Comparison of ENCODE assay signal across 22 cellular contexts in genomic region chr5:18112066-18112465, GRCh38.
A peak's percentile ranks its signal among the peaks of the same experiment; 100 is the strongest.
DNase-seq lines count a peak whose midpoint lies in the region; ATAC-seq, FAIRE-seq and TF ChIP-seq lines count a peak whose summit lies in the region.
"Had no signal": no experiment of that assay in that cellular context is flagged by ENCODE, and none has a peak within 500 bp of the region (broad histone marks: within the 10 kb centered on the region; RNA-seq: fewer than 3 reads in every experiment).

No MANE protein-coding gene starts in this region.

- no peaks in the 10 kb centered on the region for H3K9me2 ChIP-seq in PC-9 (ENCODE audit: insufficient read depth)
- no peaks in the 10 kb centered on the region for H3K9me2 ChIP-seq in neural cell (ENCODE audit: insufficient read depth, low read length)

- BruUV-seq in PC-9 (replicated peaks; lab: Mats Ljungman, UMichigan) = no TSS peak

- H3K4me2 ChIP-seq in A549 = peak overlapping the region; percentile 37
- H3K4me2 ChIP-seq in PC-9 = peak overlapping the region; percentile 51
- H3K4me2 ChIP-seq in neural cell (ENCODE audit: low read length) = no peak overlapping the region
- H3K4me2 ChIP-seq: BLaER1 had no signal

- H3K79me2 ChIP-seq in PC-9 (ENCODE audit: low read depth) = no peaks in the 10 kb centered on the region
- no peaks in the 10 kb centered on the region for H3K79me2 ChIP-seq in neural cell (replicated peaks; ENCODE audit: insufficient read depth, low read length)

- H3K36me3 ChIP-seq in PC-9 (ENCODE audit: low read depth) = no peaks in the 10 kb centered on the region
- no peaks in the 10 kb centered on the region for H3K36me3 ChIP-seq in neural cell (ENCODE audit: insufficient read depth, low read length)
- no peaks in the 10 kb centered on the region for H3K36me3 ChIP-seq in colonic mucosa
- H3K36me3 ChIP-seq: BE2C, BLaER1 had no signal

- no peak overlapping the region for H3K27ac Mint-ChIP-seq in HFFc6
- H3K27ac Mint-ChIP-seq: CD14-positive monocyte; CD4-positive, CD25-positive, alpha-beta regulatory T cell; CD8-positive, alpha-beta T cell had no signal

- peaks cover 21% of the 10 kb centered on the region; the same call in 1 of the 2 replicates for H3K27me3 ChIP-seq in PC-9 (ENCODE audit: insufficient read depth, low read depth)
- no peaks in the 10 kb centered on the region for H3K27me3 ChIP-seq in neural cell (ENCODE audit: insufficient read depth, low read depth, low read length)
- H3K27me3 ChIP-seq in colonic mucosa = no peaks in the 10 kb centered on the region
- H3K27me3 ChIP-seq: BLaER1 had no signal

- peak overlapping the region; percentile 15 for H3K9ac ChIP-seq in neural cell (ENCODE audit: low read length)
- H3K9ac ChIP-seq in colonic mucosa (ENCODE audit: low read depth in 2 of 2, low read length in 2 of 2) = no peak overlapping the region
- H3K9ac ChIP-seq: BLaER1 had no signal

- intact Hi-C loops in PC-9 (cut with micrococcal nuclease; ENCODE audit: unreplicated experiment) (loop anchor here (5.0 kb wide), 1 partner anchor 895 kb away; the partner anchor contains the start of gene BASP1), colonic mucosa (cut with DNase I) (no loop called here)

- no peaks in the 10 kb centered on the region for H3K4me1 Mint-ChIP-seq in HFFc6 (ENCODE audit: low read depth)
- H3K4me1 Mint-ChIP-seq: CD4-positive, CD25-positive, alpha-beta regulatory T cell had no signal

- H3K9me3 Mint-ChIP-seq in HFFc6 = peaks cover 9% of the 10 kb centered on the region

- H4K20me1 ChIP-seq in PC-9 (ENCODE audit: insufficient read depth) (no peaks in the 10 kb centered on the region), neural cell (ENCODE audit: insufficient read depth) (no peaks in the 10 kb centered on the region)
- H4K20me1 ChIP-seq: BLaER1 had no signal

- no peak for FAIRE-seq in A549 (lab: Jason Lieb, UNC)
- FAIRE-seq: D721Med, G401.6, GM12891, GM19239 had no signal

- POLR2A ChIA-PET in A549 (lab: Yijun Ruan, JAX) (no interaction called here), PC-9 (lab: Charles Lee; ENCODE audit: unreplicated experiment) (no interaction called here)

- TF ChIP-seq EP300 in A549 (IDR thresholded peaks at IDR 0.05) = no peak
- peak; percentile 88 for TF ChIP-seq EP300 in neural cell (conservative IDR thresholded peaks at IDR 0.05; ENCODE audit: poor library complexity, severe bottlenecking)

- H3K4me1 ChIP-seq in A549 (peaks cover 23% of the 10 kb centered on the region), PC-9 (replicated peaks; ENCODE audit: insufficient read depth) (no peaks in the 10 kb centered on the region), colonic mucosa (no peaks in the 10 kb centered on the region)
- H3K4me1 ChIP-seq: BE2C, BLaER1, Caco-2 had no signal

- CTCF ChIA-PET in A549 (lab: Yijun Ruan, JAX) (interaction anchor here (1.9 to 3.9 kb wide), 2 partner anchors 447 to 896 kb away, joined by 3 to 50 read pairs; partner anchors contain the start of gene BASP1), PC-9 (lab: Charles Lee) (interaction anchor here (0.6 kb wide), 1 partner anchor 203 kb away, joined by 3 read pairs; no protein-coding TSS in a partner anchor)

- no peak overlapping the region for H3K4me3 Mint-ChIP-seq in HFFc6
- H3K4me3 Mint-ChIP-seq: CD14-positive monocyte; CD4-positive, CD25-positive, alpha-beta regulatory T cell; CD8-positive, alpha-beta T cell had no signal

- TF ChIP-seq RAD21 in A549 (conservative IDR thresholded peaks at IDR 0.05 in 1 of 2, IDR thresholded peaks at IDR 0.05 in 1 of 2) (no peak), neural cell (conservative IDR thresholded peaks at IDR 0.05) (peak; percentile 31)

- no peaks in the 10 kb centered on the region for H3K27me3 Mint-ChIP-seq in HFFc6 (ENCODE audit: insufficient read depth)
- H3K27me3 Mint-ChIP-seq: CD4-positive, CD25-positive, alpha-beta regulatory T cell had no signal

- H3K4me3 ChIP-seq in A549 (no peak overlapping the region), PC-9 (peak overlapping the region; percentile 34; the same call in 1 of the 2 replicates), neural cell (ENCODE audit: low read length) (peak overlapping the region; percentile 5), colonic mucosa (no peak overlapping the region)
- H3K4me3 ChIP-seq: BLaER1 had no signal

- TF ChIP-seq CTCF in A549 (IDR thresholded peaks at IDR 0.05) = no peak
- no peak for TF ChIP-seq CTCF in PC-9 (conservative IDR thresholded peaks at IDR 0.05)
- TF ChIP-seq CTCF in neural cell (IDR thresholded peaks at IDR 0.05; ENCODE audit: poor library complexity, severe bottlenecking) = no peak
- TF ChIP-seq CTCF in HFFc6 (IDR thresholded peaks at IDR 0.05) = no peak
- no peak for TF ChIP-seq CTCF in colonic mucosa (IDR thresholded peaks at IDR 0.05)

- no peaks in the 10 kb centered on the region for H3F3A ChIP-seq in PC-9 (ENCODE audit: insufficient read depth, low read depth)
- H3F3A ChIP-seq in neural cell (ENCODE audit: insufficient read depth, low read length, poor library complexity, severe bottlenecking) = no peaks in the 10 kb centered on the region

- H3K9me3 ChIP-seq in A549 (no peaks in the 10 kb centered on the region), PC-9 (ENCODE audit: insufficient read depth, low read depth) (peaks cover 2% of the 10 kb centered on the region; the same call in 1 of the 2 replicates), neural cell (ENCODE audit: low read length) (no peaks in the 10 kb centered on the region), colonic mucosa (no peaks in the 10 kb centered on the region)
- H3K9me3 ChIP-seq: BE2C, BLaER1, Caco-2 had no signal

- ATAC-seq in A549 (no peak), HG03095 (IDR thresholded peaks at IDR 0.05; ENCODE audit: unreplicated experiment) (no peak)
- ATAC-seq: CD8-positive, alpha-beta T cell had no signal

- H3K27ac ChIP-seq in A549 (peak overlapping the region; percentile 13 to 30; a peak in 3 of 6 replicates), PC-9 (no peak overlapping the region), neural cell (ENCODE audit: low read length) (peak overlapping the region; percentile 62), colonic mucosa (no peak overlapping the region)
- H3K27ac ChIP-seq: 22Rv1, BLaER1 had no signal

- no peaks in the 10 kb centered on the region for H3K36me3 Mint-ChIP-seq in HFFc6 (ENCODE audit: low read depth)
- H3K36me3 Mint-ChIP-seq: CD14-positive monocyte; CD4-positive, CD25-positive, alpha-beta regulatory T cell; CD8-positive, alpha-beta T cell had no signal

- H2AFZ ChIP-seq in PC-9 (0 out of 2 replicates have a peak overlapping the region, but pooled peaks have one; percentile 26), neural cell (ENCODE audit: low read depth, low read length) (no peak overlapping the region)

- TF ChIP-seq POLR2A in A549 (IDR thresholded peaks at IDR 0.05; ENCODE audit: low read length) = no peak

- DNase-seq in A549 (ENCODE audit: low read depth in 1 of 2, low spot score in 1 of 2) (no peak), PC-9 (no peak), HFFc6 (no peak), colonic mucosa (no peak)
- DNase-seq: ACHN; BE2C; C1 segment of cervical spinal cord; Caco-2; Calu3; CD4-positive, CD25-positive, alpha-beta regulatory T cell; CD8-positive, alpha-beta T cell; DMS79 treated with DMSO at 0.1 percent for 48 hours; GF-D8 had no signal

- 39% methylated on average over 3 of the region's 3 CpGs for WGBS in A549 (ENCODE audit: missing lambda C conversion rate)

TF ChIP-seq in A549, 52 proteins besides CTCF, POLR2A, EP300 and RAD21:
- no peak for TF ChIP-seq CBX8 (IDR thresholded peaks at IDR 0.05)
- no peak for TF ChIP-seq KDM5A (IDR thresholded peaks at IDR 0.05)
- no peak for TF ChIP-seq MYC (IDR thresholded peaks at IDR 0.05; ENCODE audit: borderline replicate concordance, low read length)
- TF ChIP-seq ZC3H11A (IDR thresholded peaks at IDR 0.05) = no peak
- no peak for TF ChIP-seq EHMT2 (IDR thresholded peaks at IDR 0.05; ENCODE audit: low read depth)
- TF ChIP-seq MAX (IDR thresholded peaks at IDR 0.05) = no peak
- TF ChIP-seq CHD2 (IDR thresholded peaks at IDR 0.05; ENCODE audit: low read length, partially characterized antibody) = no peak

TF ChIP-seq in neural cell, 6 proteins besides CTCF, POLR2A, EP300 and RAD21:
- TF ChIP-seq SMC3 (conservative IDR thresholded peaks at IDR 0.05; ENCODE audit: poor library complexity) = peak; percentile 27
- TF ChIP-seq TAF1 (IDR thresholded peaks at IDR 0.05; ENCODE audit: low read depth) = no peak
- TF ChIP-seq MXI1 (conservative IDR thresholded peaks at IDR 0.05; ENCODE audit: poor library complexity, severe bottlenecking) = no peak
- peak; percentile 54 for TF ChIP-seq POLR2AphosphoS5 (IDR thresholded peaks at IDR 0.05)
- TF ChIP-seq EZH2 (IDR thresholded peaks at IDR 0.05; ENCODE audit: borderline replicate concordance, insufficient read depth, low read length, poor library complexity, severe bottlenecking) = no peak
- TF ChIP-seq REST (IDR thresholded peaks at IDR 0.05; ENCODE audit: borderline replicate concordance) = peak; percentile 39

Comparison
In these comparisons a context has a peak if more than half of its experiments do, and no peak if none do; other contexts are left out.
1. H3K27ac ChIP-seq: peak in A549 (2 of 2) and neural cell (single experiment); none in PC-9 (single experiment) and colonic mucosa (single experiment).
2. H3K4me3 ChIP-seq: peak in PC-9 (single experiment) and neural cell (single experiment); none in A549 (single experiment) and colonic mucosa (single experiment).